Comparison of ENCODE assay signal across 2 cellular contexts in the genomic region with DNA sequence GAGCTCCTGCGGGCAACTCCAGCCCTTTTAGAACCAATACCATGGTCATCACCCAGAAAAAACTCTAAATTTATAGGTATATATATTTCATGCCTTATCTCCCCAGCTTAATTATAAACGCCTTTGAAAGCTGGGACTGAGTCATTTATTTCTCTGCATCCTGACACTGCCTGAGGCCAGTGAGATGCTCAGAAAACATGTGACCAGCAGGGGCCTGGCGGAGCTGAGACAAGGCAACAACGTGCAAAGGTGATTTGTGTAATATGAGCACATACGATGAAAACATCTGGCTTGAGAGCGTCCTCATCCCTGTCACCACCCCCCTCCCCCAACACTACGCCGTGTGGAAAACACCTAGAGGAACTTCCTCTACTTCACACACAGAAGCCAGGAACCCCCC.
TF ChIP-seq lines count a peak whose summit lies in the region.

No MANE protein-coding gene starts in this region.

TF ChIP-seq in HEK293, 187 proteins besides CTCF, POLR2A, EP300 and RAD21 (continues in another document):
- TF ChIP-seq ZNF843 (tag by site-specific recombination; IDR thresholded peaks at IDR 0.05) (peak; percentile 38; the same call in 1 of the 2 replicates), SP3 (tag by site-specific recombination; IDR thresholded peaks at IDR 0.05) (no peak), MEIS1 (CRISPR knock-in tag; IDR thresholded peaks at IDR 0.05; ENCODE audit: borderline replicate concordance) (no peak), ZNF423 (tag by site-specific recombination; IDR thresholded peaks at IDR 0.05) (no peak), ZSCAN23 (tag by site-specific recombination; IDR thresholded peaks at IDR 0.05) (peak; percentile 71), ZNF561 (tag by site-specific recombination; IDR thresholded peaks at IDR 0.05; ENCODE audit: borderline replicate concordance) (peak; percentile 62; the same call in 1 of the 2 replicates), ZSCAN30 (tag by site-specific recombination; IDR thresholded peaks at IDR 0.05) (0 out of 2 replicates have a peak, but pooled peaks have one; percentile 41), ZNF248 (tag by site-specific recombination; IDR thresholded peaks at IDR 0.05) (no peak), KLF8 (tag by site-specific recombination; IDR thresholded peaks at IDR 0.05) (peak; percentile 60; the same call in 1 of the 2 replicates), ZNF121 (tag by site-specific recombination; IDR thresholded peaks at IDR 0.05) (no peak), ZBTB17 (tag by site-specific recombination; IDR thresholded peaks at IDR 0.05) (peak; percentile 58), ZNF629 (tag by site-specific recombination; IDR thresholded peaks at IDR 0.05) (peak; percentile 90), TRIM28 (IDR thresholded peaks at IDR 0.05; ENCODE audit: borderline replicate concordance, low read length) (peak; percentile 75; the same call in 1 of the 2 replicates), BCL11A (tag by site-specific recombination; IDR thresholded peaks at IDR 0.05; ENCODE audit: low read depth) (peak; percentile 75; the same call in 1 of the 2 replicates), HOXD13 (CRISPR knock-in tag; IDR thresholded peaks at IDR 0.05; ENCODE audit: borderline replicate concordance) (no peak), IKZF3 (tag by site-specific recombination; IDR thresholded peaks at IDR 0.05) (peak; percentile 79; the same call in 1 of the 2 replicates), RBAK (tag by site-specific recombination; IDR thresholded peaks at IDR 0.05) (no peak), ZBTB20 (tag by site-specific recombination; IDR thresholded peaks at IDR 0.05) (0 out of 2 replicates have a peak, but pooled peaks have one; percentile 36), KLF16 (tag by site-specific recombination; IDR thresholded peaks at IDR 0.05) (peak; percentile 33; the same call in 1 of the 2 replicates), ZNF626 (tag by site-specific recombination; IDR thresholded peaks at IDR 0.05) (no peak), ZNF747 (tag by site-specific recombination; IDR thresholded peaks at IDR 0.05) (no peak), ZNF341 (tag by site-specific recombination; IDR thresholded peaks at IDR 0.05; ENCODE audit: low read depth) (no peak), ZBTB8A (tag by site-specific recombination; IDR thresholded peaks at IDR 0.05) (0 out of 2 replicates have a peak, but pooled peaks have one; percentile 22)
- TF ChIP-seq, protein P1, sequence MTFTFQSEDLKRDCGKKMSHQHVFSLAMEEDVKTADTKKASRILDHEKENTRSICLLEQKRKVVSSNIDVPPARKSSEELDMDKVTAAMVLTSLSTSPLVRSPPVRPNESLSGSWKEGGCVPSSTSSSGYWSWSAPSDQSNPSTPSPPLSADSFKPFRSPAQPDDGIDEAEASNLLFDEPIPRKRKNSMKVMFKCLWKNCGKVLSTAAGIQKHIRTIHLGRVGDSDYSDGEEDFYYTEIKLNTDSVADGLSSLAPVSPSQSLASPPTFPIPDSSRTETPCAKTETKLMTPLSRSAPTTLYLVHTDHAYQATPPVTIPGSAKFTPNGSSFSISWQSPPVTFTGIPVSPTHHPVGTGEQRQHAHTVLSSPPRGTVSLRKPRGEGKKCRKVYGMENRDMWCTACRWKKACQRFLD (tag by site-specific recombination; IDR thresholded peaks at IDR 0.05), result no peak
- TF ChIP-seq, protein P2, sequence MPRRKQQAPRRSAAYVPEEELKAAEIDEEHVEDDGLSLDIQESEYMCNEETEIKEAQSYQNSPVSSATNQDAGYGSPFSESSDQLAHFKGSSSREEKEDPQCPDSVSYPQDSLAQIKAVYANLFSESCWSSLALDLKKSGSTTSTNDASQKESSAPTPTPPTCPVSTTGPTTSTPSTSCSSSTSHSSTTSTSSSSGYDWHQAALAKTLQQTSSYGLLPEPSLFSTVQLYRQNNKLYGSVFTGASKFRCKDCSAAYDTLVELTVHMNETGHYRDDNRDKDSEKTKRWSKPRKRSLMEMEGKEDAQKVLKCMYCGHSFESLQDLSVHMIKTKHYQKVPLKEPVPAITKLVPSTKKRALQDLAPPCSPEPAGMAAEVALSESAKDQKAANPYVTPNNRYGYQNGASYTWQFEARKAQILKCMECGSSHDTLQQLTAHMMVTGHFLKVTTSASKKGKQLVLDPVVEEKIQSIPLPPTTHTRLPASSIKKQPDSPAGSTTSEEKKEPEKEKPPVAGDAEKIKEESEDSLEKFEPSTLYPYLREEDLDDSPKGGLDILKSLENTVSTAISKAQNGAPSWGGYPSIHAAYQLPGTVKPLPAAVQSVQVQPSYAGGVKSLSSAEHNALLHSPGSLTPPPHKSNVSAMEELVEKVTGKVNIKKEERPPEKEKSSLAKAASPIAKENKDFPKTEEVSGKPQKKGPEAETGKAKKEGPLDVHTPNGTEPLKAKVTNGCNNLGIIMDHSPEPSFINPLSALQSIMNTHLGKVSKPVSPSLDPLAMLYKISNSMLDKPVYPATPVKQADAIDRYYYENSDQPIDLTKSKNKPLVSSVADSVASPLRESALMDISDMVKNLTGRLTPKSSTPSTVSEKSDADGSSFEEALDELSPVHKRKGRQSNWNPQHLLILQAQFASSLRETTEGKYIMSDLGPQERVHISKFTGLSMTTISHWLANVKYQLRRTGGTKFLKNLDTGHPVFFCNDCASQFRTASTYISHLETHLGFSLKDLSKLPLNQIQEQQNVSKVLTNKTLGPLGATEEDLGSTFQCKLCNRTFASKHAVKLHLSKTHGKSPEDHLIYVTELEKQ (tag by site-specific recombination; IDR thresholded peaks at IDR 0.05; ENCODE audit: borderline replicate concordance), result peak; percentile 72; the same call in 1 of the 2 replicates
- TF ChIP-seq, protein P3, sequence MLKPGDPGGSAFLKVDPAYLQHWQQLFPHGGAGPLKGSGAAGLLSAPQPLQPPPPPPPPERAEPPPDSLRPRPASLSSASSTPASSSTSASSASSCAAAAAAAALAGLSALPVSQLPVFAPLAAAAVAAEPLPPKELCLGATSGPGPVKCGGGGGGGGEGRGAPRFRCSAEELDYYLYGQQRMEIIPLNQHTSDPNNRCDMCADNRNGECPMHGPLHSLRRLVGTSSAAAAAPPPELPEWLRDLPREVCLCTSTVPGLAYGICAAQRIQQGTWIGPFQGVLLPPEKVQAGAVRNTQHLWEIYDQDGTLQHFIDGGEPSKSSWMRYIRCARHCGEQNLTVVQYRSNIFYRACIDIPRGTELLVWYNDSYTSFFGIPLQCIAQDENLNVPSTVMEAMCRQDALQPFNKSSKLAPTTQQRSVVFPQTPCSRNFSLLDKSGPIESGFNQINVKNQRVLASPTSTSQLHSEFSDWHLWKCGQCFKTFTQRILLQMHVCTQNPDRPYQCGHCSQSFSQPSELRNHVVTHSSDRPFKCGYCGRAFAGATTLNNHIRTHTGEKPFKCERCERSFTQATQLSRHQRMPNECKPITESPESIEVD (tag by site-specific recombination; IDR thresholded peaks at IDR 0.05), result peak; percentile 82
- TF ChIP-seq, protein P4, sequence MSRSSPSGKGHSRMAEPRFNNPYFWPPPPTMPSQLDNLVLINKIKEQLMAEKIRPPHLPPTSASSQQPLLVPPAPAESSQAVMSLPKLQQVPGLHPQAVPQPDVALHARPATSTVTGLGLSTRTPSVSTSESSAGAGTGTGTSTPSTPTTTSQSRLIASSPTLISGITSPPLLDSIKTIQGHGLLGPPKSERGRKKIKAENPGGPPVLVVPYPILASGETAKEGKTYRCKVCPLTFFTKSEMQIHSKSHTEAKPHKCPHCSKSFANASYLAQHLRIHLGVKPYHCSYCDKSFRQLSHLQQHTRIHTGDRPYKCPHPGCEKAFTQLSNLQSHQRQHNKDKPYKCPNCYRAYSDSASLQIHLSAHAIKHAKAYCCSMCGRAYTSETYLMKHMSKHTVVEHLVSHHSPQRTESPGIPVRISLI (tag by site-specific recombination; IDR thresholded peaks at IDR 0.05), result no peak

TF ChIP-seq in HepG2, 621 proteins besides CTCF, POLR2A, EP300 and RAD21:
- TF ChIP-seq, protein P5, sequence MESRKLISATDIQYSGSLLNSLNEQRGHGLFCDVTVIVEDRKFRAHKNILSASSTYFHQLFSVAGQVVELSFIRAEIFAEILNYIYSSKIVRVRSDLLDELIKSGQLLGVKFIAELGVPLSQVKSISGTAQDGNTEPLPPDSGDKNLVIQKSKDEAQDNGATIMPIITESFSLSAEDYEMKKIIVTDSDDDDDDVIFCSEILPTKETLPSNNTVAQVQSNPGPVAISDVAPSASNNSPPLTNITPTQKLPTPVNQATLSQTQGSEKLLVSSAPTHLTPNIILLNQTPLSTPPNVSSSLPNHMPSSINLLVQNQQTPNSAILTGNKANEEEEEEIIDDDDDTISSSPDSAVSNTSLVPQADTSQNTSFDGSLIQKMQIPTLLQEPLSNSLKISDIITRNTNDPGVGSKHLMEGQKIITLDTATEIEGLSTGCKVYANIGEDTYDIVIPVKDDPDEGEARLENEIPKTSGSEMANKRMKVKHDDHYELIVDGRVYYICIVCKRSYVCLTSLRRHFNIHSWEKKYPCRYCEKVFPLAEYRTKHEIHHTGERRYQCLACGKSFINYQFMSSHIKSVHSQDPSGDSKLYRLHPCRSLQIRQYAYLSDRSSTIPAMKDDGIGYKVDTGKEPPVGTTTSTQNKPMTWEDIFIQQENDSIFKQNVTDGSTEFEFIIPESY (CRISPR knock-in tag; IDR thresholded peaks at IDR 0.05), result peak; percentile 57; the same call in 1 of the 2 replicates
- TF ChIP-seq ZNF383 (CRISPR knock-in tag; IDR thresholded peaks at IDR 0.05; ENCODE audit: borderline replicate concordance), result no peak
TF ChIP-seq in HepG2: peak in this region for 1.
